Comparison of ENCODE assay signal across 8 cellular contexts in the genomic region with DNA sequence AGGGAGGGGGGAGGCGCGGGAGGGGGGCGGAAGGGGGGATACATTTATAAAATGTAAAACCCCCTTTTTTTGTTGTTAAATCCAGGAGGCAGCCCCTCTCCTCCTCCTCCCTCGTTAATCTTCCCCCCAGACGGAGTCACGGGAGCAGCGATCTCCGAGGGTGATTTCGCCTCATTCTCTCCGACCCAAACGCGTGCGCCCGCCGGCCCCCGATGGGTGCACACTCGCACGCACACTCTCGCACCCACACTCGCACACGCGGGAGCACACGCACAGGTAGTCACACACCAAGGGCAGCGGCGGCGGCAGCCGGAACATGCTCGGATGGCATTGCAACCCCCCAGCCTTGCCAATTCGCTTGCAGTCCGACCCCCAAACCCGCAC. TPM values are rescaled to one million over a fixed set of nuclear protein-coding genes. Genes with fewer than 3 reads are reported as not detected.
DNase-seq lines count a peak whose midpoint lies in the region; ATAC-seq and TF ChIP-seq lines count a peak whose summit lies in the region.

No MANE protein-coding gene starts in this region.

- peaks cover 11% of the 10 kb centered on the region for H3K36me3 Mint-ChIP-seq in activated CD8-positive, alpha-beta memory T cell treated with anti-CD3 and anti-CD28 coated beads, Interleukin-2, amount 10 ng/mL, durations not matched to agents 7 days and 5 days
- peaks cover 8% of the 10 kb centered on the region for H3K36me3 Mint-ChIP-seq in nephron progenitor cell (ENCODE audit: low read depth)

- H3K27me3 Mint-ChIP-seq in activated CD8-positive, alpha-beta memory T cell treated with anti-CD3 and anti-CD28 coated beads, Interleukin-2, amount 10 ng/mL, durations not matched to agents 7 days and 5 days: no peaks in the 10 kb centered on the region
- H3K27me3 Mint-ChIP-seq in nephron progenitor cell (ENCODE audit: low read depth, poor library complexity): peaks cover 3% of the 10 kb centered on the region

- peak; percentile 42 for DNase-seq in EL
- DNase-seq in NCI-H1105 treated with DMSO at 0.1 percent for 48 hours (lab: John Stamatoyannopoulos, UW): peak; percentile 74
- peak; percentile 68 for DNase-seq in activated CD8-positive, alpha-beta memory T cell treated with anti-CD3 and anti-CD28 coated beads, Interleukin-2, amount 10 ng/mL, durations not matched to agents 7 days and 5 days
- no peak for DNase-seq in epithelial cell of proximal tubule (ENCODE audit: low read depth)
- peak; percentile 39 for DNase-seq in nephron progenitor cell
- DNase-seq in testis: peak; percentile 49
- DNase-seq in SKM-1 (lab: John Stamatoyannopoulos, UW; ENCODE audit: unreplicated experiment): no peak

- H3K4me3 ChIP-seq in epithelial cell of proximal tubule (ENCODE audit: low read depth, low read length): peak overlapping the region; percentile 94
- H3K4me3 ChIP-seq in testis: peak overlapping the region; percentile 75 to 90

- H3K4me1 Mint-ChIP-seq in activated CD8-positive, alpha-beta memory T cell treated with anti-CD3 and anti-CD28 coated beads, Interleukin-2, amount 10 ng/mL, durations not matched to agents 7 days and 5 days: peaks cover 37% of the 10 kb centered on the region
- peaks cover 47% of the 10 kb centered on the region for H3K4me1 Mint-ChIP-seq in nephron progenitor cell

- H3K4me3 Mint-ChIP-seq in activated CD8-positive, alpha-beta memory T cell treated with anti-CD3 and anti-CD28 coated beads, Interleukin-2, amount 10 ng/mL, durations not matched to agents 7 days and 5 days: peak overlapping the region; percentile 90
- peak overlapping the region; percentile 97 for H3K4me3 Mint-ChIP-seq in nephron progenitor cell

- no peak for ATAC-seq in activated CD8-positive, alpha-beta memory T cell treated with anti-CD3 and anti-CD28 coated beads, Interleukin-2, amount 10 ng/mL, durations not matched to agents 7 days and 5 days
- ATAC-seq in GM18502 (IDR thresholded peaks at IDR 0.05; ENCODE audit: poor library complexity, unreplicated experiment): no peak

- no peaks in the 10 kb centered on the region for H3K9me3 ChIP-seq in testis

- H3K36me3 ChIP-seq in testis (ENCODE audit: low read depth, missing control alignments): no peaks in the 10 kb centered on the region

- intact Hi-C loops in testis (cut with DNase I; ENCODE audit: low total_unique reads): no loop called here

- 0 to 1% methylated on average over 22 to 31 of the region's 31 CpGs for WGBS in testis, 2 donors

- H3K9me3 Mint-ChIP-seq in activated CD8-positive, alpha-beta memory T cell treated with anti-CD3 and anti-CD28 coated beads, Interleukin-2, amount 10 ng/mL, durations not matched to agents 7 days and 5 days (ENCODE audit: low read depth): no peaks in the 10 kb centered on the region
- H3K9me3 Mint-ChIP-seq in nephron progenitor cell: no peaks in the 10 kb centered on the region

- TF ChIP-seq POLR2A in testis (IDR thresholded peaks at IDR 0.05): no peak

- TF ChIP-seq CTCF in epithelial cell of proximal tubule (conservative IDR thresholded peaks at IDR 0.05; ENCODE audit: low read depth, low read length): no peak
- TF ChIP-seq CTCF in nephron progenitor cell (IDR thresholded peaks at IDR 0.05): no peak
- no peak for TF ChIP-seq CTCF in testis (IDR thresholded peaks at IDR 0.05)

- CTCF ChIA-PET in activated CD8-positive, alpha-beta memory T cell treated with anti-CD3 and anti-CD28 coated beads, Interleukin-2, amount 10 ng/mL, durations not matched to agents 7 days and 5 days (lab: Charles Lee): interaction anchor here (3.1 kb wide), 1 partner anchor 36 kb away, joined by 13 read pairs; no protein-coding TSS in a partner anchor

- H3K4me1 ChIP-seq in testis: peaks cover 7% of the 10 kb centered on the region

- peak overlapping the region; percentile 98 to 99 for H3K27ac ChIP-seq in testis

- H3K27ac Mint-ChIP-seq in activated CD8-positive, alpha-beta memory T cell treated with anti-CD3 and anti-CD28 coated beads, Interleukin-2, amount 10 ng/mL, durations not matched to agents 7 days and 5 days: peak overlapping the region; percentile 94
- peak overlapping the region; percentile 98 for H3K27ac Mint-ChIP-seq in nephron progenitor cell

- H3K27me3 ChIP-seq in testis: no peaks in the 10 kb centered on the region

RNA-seq across cellular contexts. Expression of a gene that starts 0.5 kb away (rescaled TPM):
- 100 to 1,000 TPM; 196 to 320 TPM for total RNA-seq in activated CD8-positive, alpha-beta memory T cell treated with anti-CD3 and anti-CD28 coated beads, Interleukin-2, amount 10 ng/mL, durations not matched to agents 7 days and 5 days
- total RNA-seq in epithelial cell of proximal tubule (65.8 and 99.5 TPM in 2 replicates), testis (10 to 100 TPM; 32.9 to 41.3 TPM)
- polyA plus RNA-seq in testis (ENCODE audit: insufficient read depth, low read depth, low replicate concordance): 49.5 TPM

Comparison
In these comparisons a context has a peak if more than half of its experiments do, and no peak if none do; other contexts are left out.
1. DNase-seq: peak in EL (single experiment), NCI-H1105 treated with DMSO at 0.1 percent for 48 hours (single experiment), activated CD8-positive, alpha-beta memory T cell treated with anti-CD3 and anti-CD28 coated beads, Interleukin-2, amount 10 ng/mL, durations not matched to agents 7 days and 5 days (single experiment), nephron progenitor cell (single experiment) and testis (single experiment); none in epithelial cell of proximal tubule (single experiment) and SKM-1 (single experiment).